ENCODE assay signal across 21 cellular contexts in the genomic region with DNA sequence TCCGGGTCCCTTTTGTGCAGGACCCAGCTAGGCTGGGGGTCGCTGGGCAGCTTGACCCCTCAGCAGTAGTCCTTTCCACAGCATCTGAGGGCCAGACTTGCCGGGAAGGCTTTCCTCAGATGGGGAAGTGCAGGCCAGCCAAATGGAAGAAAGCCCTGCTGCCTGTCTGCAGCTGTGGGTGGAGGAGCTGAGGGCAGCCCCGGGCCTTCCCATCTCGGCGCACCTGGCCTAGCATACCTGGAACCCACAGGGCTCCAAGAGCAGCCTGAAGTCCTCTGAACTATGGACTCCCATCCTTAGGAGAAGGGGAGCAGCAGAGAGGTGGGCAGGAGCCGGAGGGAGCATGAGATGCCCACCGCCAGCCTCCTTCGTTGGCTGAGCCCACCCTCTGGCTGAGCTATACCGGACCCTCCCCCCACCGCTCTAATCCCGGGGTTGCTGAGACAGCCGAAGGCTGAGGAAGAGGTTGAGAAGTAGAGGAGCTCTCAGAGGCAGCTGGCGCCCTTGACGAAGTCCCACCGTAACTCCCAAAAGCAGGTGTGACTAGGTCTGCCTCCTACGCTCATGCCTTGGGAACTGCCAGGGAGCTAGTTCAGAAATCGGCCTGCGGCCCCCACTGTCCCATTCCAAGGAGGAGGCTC. TPM values are rescaled to one million over a fixed set of nuclear protein-coding genes. Genes with fewer than 3 reads are reported as not detected.
"Had no signal": no experiment of that assay in that cellular context is flagged by ENCODE, and none has a peak within 500 bp of the region (broad histone marks: within the 10 kb centered on the region; RNA-seq: fewer than 3 reads in every experiment).

No MANE protein-coding gene starts in this region.

- H3K27me3 Mint-ChIP-seq: activated naive CD8-positive, alpha-beta T cell treated with anti-CD3 and anti-CD28 coated beads, Interleukin-2, amount 10 ng/mL, durations not matched to agents 7 days and 5 days; effector memory CD8-positive, alpha-beta T cell; stimulated activated naive CD8-positive, alpha-beta T cell treated with anti-CD3 and anti-CD28 coated beads, Interleukin-15, Interleukin-2, amounts not matched to agents 100 ng/mL and 50 ng/mL, for 24 hours had no signal

- H3K9me3 Mint-ChIP-seq: activated naive CD8-positive, alpha-beta T cell treated with anti-CD3 and anti-CD28 coated beads, Interleukin-2, amount 10 ng/mL, durations not matched to agents 7 days and 5 days; effector memory CD8-positive, alpha-beta T cell; natural killer cell; neural progenitor cell; stimulated activated effector memory CD8-positive, alpha-beta T cell treated with anti-CD3 and anti-CD28 coated beads, Interleukin-12 subunit alpha, Interleukin-12 subunit beta, amount 100 ng/mL, for 72 hours; stimulated activated naive CD8-positive, alpha-beta T cell treated with anti-CD3 and anti-CD28 coated beads, Interleukin-15, Interleukin-2, amounts not matched to agents 100 ng/mL and 50 ng/mL, for 24 hours; WTC11 had no signal

- H3K4me1 Mint-ChIP-seq: WTC11 had no signal

- H3K9me3 ChIP-seq: gastroesophageal sphincter, thoracic aorta, upper lobe of left lung, vagina had no signal

- H3K4me2 ChIP-seq: neural progenitor cell had no signal

- H3K27me3 ChIP-seq: brain microvascular endothelial cell, gastroesophageal sphincter, neural progenitor cell, upper lobe of left lung, vagina had no signal

- H3K4me3 Mint-ChIP-seq: activated naive CD8-positive, alpha-beta T cell treated with anti-CD3 and anti-CD28 coated beads, Interleukin-2, amount 10 ng/mL, durations not matched to agents 7 days and 5 days; effector memory CD8-positive, alpha-beta T cell; natural killer cell; neural progenitor cell; stimulated activated effector memory CD8-positive, alpha-beta T cell treated with anti-CD3 and anti-CD28 coated beads, Interleukin-12 subunit alpha, Interleukin-12 subunit beta, amount 100 ng/mL, for 72 hours; stimulated activated naive CD8-positive, alpha-beta T cell treated with anti-CD3 and anti-CD28 coated beads, Interleukin-15, Interleukin-2, amounts not matched to agents 100 ng/mL and 50 ng/mL, for 24 hours; WTC11 had no signal

- H3K4me3 ChIP-seq: gastroesophageal sphincter, neural progenitor cell, thoracic aorta, upper lobe of left lung, vagina had no signal

- H2AFZ ChIP-seq: neural progenitor cell had no signal

- DNase-seq: activated CD4-positive, alpha-beta T cell treated with anti-CD3 and anti-CD28 coated beads, Interleukin-2, amount 50 U/mL, for 48 hours; activated effector memory CD4-positive, alpha-beta T cell treated with Interleukin-2 at 50 U/mL for 16 hours; activated naive CD4-positive, alpha-beta T cell treated with Interleukin-2 at 50 U/mL for 16 hours; amniotic stem cell; brain microvascular endothelial cell; cortex of kidney; effector memory CD8-positive, alpha-beta T cell; erythroblast; hippocampal formation; mammary epithelial cell; natural killer cell; stimulated activated CD4-positive, alpha-beta T cell treated with anti-CD3 and anti-CD28 coated beads, Interleukin-2, amount 100 ng/mL, for 48 hours had no signal

- H3K36me3 Mint-ChIP-seq: natural killer cell, neural progenitor cell, WTC11 had no signal

- H3K27ac Mint-ChIP-seq: natural killer cell had no signal

- H3K27ac ChIP-seq: brain microvascular endothelial cell, gastroesophageal sphincter, neural progenitor cell, thoracic aorta, vagina had no signal

- H3K4me1 ChIP-seq: neural progenitor cell had no signal

- H3K36me3 ChIP-seq: brain microvascular endothelial cell, neural progenitor cell, thoracic aorta, vagina had no signal

RNA-seq across cellular contexts. Expression of gene RNF157, which starts 38.1 kb away (rescaled TPM):
- total RNA-seq: mammary epithelial cell had no signal
